In genomic region chr4:52877694-52878093, GRCh38 we compare ENCODE assay signal across 25 cellular contexts. TPM values are rescaled to one million over a fixed set of nuclear protein-coding genes. Genes with fewer than 3 reads are reported as not detected.
"Had no signal": no experiment of that assay in that cellular context is flagged by ENCODE, and none has a peak within 500 bp of the region (broad histone marks: within the 10 kb centered on the region; RNA-seq: fewer than 3 reads in every experiment).

No MANE protein-coding gene starts in this region.

- FAIRE-seq: bronchial epithelial cell, TTC549 had no signal

- ATAC-seq: activated CD8-positive, alpha-beta T cell treated with anti-CD3 and anti-CD28 coated beads, Interleukin-2, amount 10 ng/mL, durations not matched to agents 7 days and 5 days; activated naive CD4-positive, alpha-beta T cell treated with anti-CD3 and anti-CD28 coated beads, Interleukin-2, amount 50 U/mL, for 72 hours; left lobe of liver; natural killer cell; stimulated activated naive CD8-positive, alpha-beta T cell treated with anti-CD3 and anti-CD28 coated beads, Interleukin-15, amount 100 ng/mL, for 72 hours had no signal

- H3K4me1 ChIP-seq: right lobe of liver, tibial artery had no signal

- H3K27ac ChIP-seq: neutrophil, ovary, right lobe of liver, skin epidermis, tibial artery, WERI-Rb-1 had no signal

- H3K27ac Mint-ChIP-seq: activated CD8-positive, alpha-beta T cell treated with anti-CD3 and anti-CD28 coated beads, Interleukin-2, amount 10 ng/mL, durations not matched to agents 7 days and 5 days; activated T-helper 1 cell treated with anti-CD3 and anti-CD28 coated beads, Interleukin-12 subunit alpha, Interleukin-12 subunit beta, Interleukin-2, Interleukin-4 antibody, amounts not matched to agents 30 ng/mL and 10 ng/mL and 1 ng/mL, durations not matched to agents 14 hours and 24 hours and 36 hours; natural killer cell; stimulated activated naive CD8-positive, alpha-beta T cell treated with anti-CD3 and anti-CD28 coated beads, Interleukin-15, amount 100 ng/mL, for 72 hours; T-helper 2 cell treated with Interferon-gamma antibody and Interleukin-4, amounts not matched to agents 5 μg/mL and 100 μg/mL, for 36 hours had no signal

- DNase-seq: activated CD4-positive, alpha-beta T cell treated with anti-CD3 and anti-CD28 coated beads for 1 hour; activated CD4-positive, alpha-beta T cell treated with anti-CD3 and anti-CD28 coated beads, Interleukin-2, amount 50 U/mL, for 1 hour; activated CD8-positive, alpha-beta T cell treated with anti-CD3 and anti-CD28 coated beads, Interleukin-2, amount 10 ng/mL, durations not matched to agents 7 days and 5 days; cerebellar nuclear complex; cortex of kidney; effector CD4-positive, alpha-beta T cell; erythroblast; midbrain; natural killer cell; ovary; right lobe of liver; stimulated activated CD4-positive, alpha-beta T cell treated with anti-CD3 and anti-CD28 coated beads, Interleukin-1b, Interleukin-23, amount 100 ng/mL, for 48 hours; stimulated activated naive CD8-positive, alpha-beta T cell treated with anti-CD3 and anti-CD28 coated beads, Interleukin-15, amount 100 ng/mL, for 72 hours; tibial artery; WERI-Rb-1 had no signal

- H3K9me3 ChIP-seq: heart right ventricle, neutrophil, ovary, right lobe of liver, tibial artery had no signal

- H3K4me3 ChIP-seq: heart right ventricle, ovary, right lobe of liver, skin epidermis, tibial artery had no signal

- H3K27me3 Mint-ChIP-seq: stimulated activated naive CD8-positive, alpha-beta T cell treated with anti-CD3 and anti-CD28 coated beads, Interleukin-15, amount 100 ng/mL, for 72 hours had no signal

- H3K36me3 ChIP-seq: heart right ventricle, neutrophil, ovary, right lobe of liver, tibial artery, WERI-Rb-1 had no signal

- H3K4me3 Mint-ChIP-seq: activated CD8-positive, alpha-beta T cell treated with anti-CD3 and anti-CD28 coated beads, Interleukin-2, amount 10 ng/mL, durations not matched to agents 7 days and 5 days; activated T-helper 1 cell treated with anti-CD3 and anti-CD28 coated beads, Interleukin-12 subunit alpha, Interleukin-12 subunit beta, Interleukin-2, Interleukin-4 antibody, amounts not matched to agents 30 ng/mL and 10 ng/mL and 1 ng/mL, durations not matched to agents 14 hours and 24 hours and 36 hours; natural killer cell; stimulated activated naive CD8-positive, alpha-beta T cell treated with anti-CD3 and anti-CD28 coated beads, Interleukin-15, amount 100 ng/mL, for 72 hours; T-helper 2 cell treated with Interferon-gamma antibody and Interleukin-4, amounts not matched to agents 5 μg/mL and 100 μg/mL, for 36 hours had no signal

- H3K27me3 ChIP-seq: heart right ventricle, neutrophil, ovary, right lobe of liver, tibial artery had no signal

- H3K9me3 Mint-ChIP-seq: activated naive CD4-positive, alpha-beta T cell treated with anti-CD3 and anti-CD28 coated beads, Interleukin-2, amount 50 U/mL, for 72 hours; activated T-helper 1 cell treated with anti-CD3 and anti-CD28 coated beads, Interleukin-12 subunit alpha, Interleukin-12 subunit beta, Interleukin-2, Interleukin-4 antibody, amounts not matched to agents 30 ng/mL and 10 ng/mL and 1 ng/mL, durations not matched to agents 14 hours and 24 hours and 36 hours; natural killer cell; stimulated activated naive CD8-positive, alpha-beta T cell treated with anti-CD3 and anti-CD28 coated beads, Interleukin-15, amount 100 ng/mL, for 72 hours; T-helper 2 cell treated with Interferon-gamma antibody and Interleukin-4, amounts not matched to agents 5 μg/mL and 100 μg/mL, for 36 hours had no signal

RNA-seq across cellular contexts. Expression of gene RASL11B, which starts 15.6 kb away (rescaled TPM):
- total RNA-seq: natural killer cell, pulmonary artery endothelial cell had no signal
